ENCODE assay signal across 9 cellular contexts in genomic region chr19:23415561-23416191, GRCh38. TPM values are rescaled to one million over a fixed set of nuclear protein-coding genes. Genes with fewer than 3 reads are reported as not detected.
DNase-seq lines count a peak whose midpoint lies in the region; ATAC-seq, FAIRE-seq and TF ChIP-seq lines count a peak whose summit lies in the region.
"Had no signal": no experiment of that assay in that cellular context is flagged by ENCODE, and none has a peak within 500 bp of the region (broad histone marks: within the 10 kb centered on the region; RNA-seq: fewer than 3 reads in every experiment).

No MANE protein-coding gene starts in this region.

- H3K9ac ChIP-seq in kidney (ENCODE audit: low read length in 2 of 2), result no peak overlapping the region

- peak; percentile 53 for ATAC-seq in stimulated activated naive CD8-positive, alpha-beta T cell treated with anti-CD3 and anti-CD28 coated beads, Interleukin-15, amount 100 ng/mL, for 72 hours
- no peak for ATAC-seq in HG02840 (IDR thresholded peaks at IDR 0.05; ENCODE audit: low FRiP score, unreplicated experiment)

- H3K4me1 Mint-ChIP-seq in stimulated activated naive CD8-positive, alpha-beta T cell treated with anti-CD3 and anti-CD28 coated beads, Interleukin-15, amount 100 ng/mL, for 72 hours, result peaks cover 11% of the 10 kb centered on the region

- DNase-seq in COLO668 (lab: John Stamatoyannopoulos, UW; ENCODE audit: unreplicated experiment) (peak; percentile 16), M059J (ENCODE audit: low read depth) (peak; percentile 84), astrocyte of the hippocampus (ENCODE audit: low read depth, low spot score) (peak; percentile 76), kidney (no peak), GOT3 (lab: John Stamatoyannopoulos, UW) (no peak), SKM-1 treated with dmso at 0.1 percent for 144 hours (lab: John Stamatoyannopoulos, UW; ENCODE audit: unreplicated experiment) (no peak)
- DNase-seq in stimulated activated naive CD8-positive, alpha-beta T cell treated with anti-CD3 and anti-CD28 coated beads, Interleukin-15, amount 100 ng/mL, for 72 hours, result peak in 1 of 2 donors; percentile 7

- H3K27me3 Mint-ChIP-seq in stimulated activated naive CD8-positive, alpha-beta T cell treated with anti-CD3 and anti-CD28 coated beads, Interleukin-15, amount 100 ng/mL, for 72 hours, result peaks cover 33% of the 10 kb centered on the region

- H3K9me3 Mint-ChIP-seq in stimulated activated naive CD8-positive, alpha-beta T cell treated with anti-CD3 and anti-CD28 coated beads, Interleukin-15, amount 100 ng/mL, for 72 hours, result peaks cover 0 to 19% of the 10 kb centered on the region in 2 donors

- no peaks in the 10 kb centered on the region for H3K36me3 ChIP-seq in kidney (ENCODE audit: control insufficient read depth in 1 of 2, insufficient read depth in 2 of 2, low read length in 2 of 2)

- no peak overlapping the region for H3K27ac Mint-ChIP-seq in stimulated activated naive CD8-positive, alpha-beta T cell treated with anti-CD3 and anti-CD28 coated beads, Interleukin-15, amount 100 ng/mL, for 72 hours

- no peaks in the 10 kb centered on the region for H3K9me3 ChIP-seq in kidney (ENCODE audit: control insufficient read depth in 1 of 2, low read length in 2 of 2)

- intact Hi-C loops in kidney (cut with DNase I), result no loop called here

- H3K4me3 Mint-ChIP-seq in stimulated activated naive CD8-positive, alpha-beta T cell treated with anti-CD3 and anti-CD28 coated beads, Interleukin-15, amount 100 ng/mL, for 72 hours, result peak overlapping the region; percentile 74 to 86

- H3K4me3 ChIP-seq in kidney (ENCODE audit: low read length in 2 of 2), result peak overlapping the region; percentile 56 to 63

- no peak for FAIRE-seq in kidney (lab: Jason Lieb, UNC)

- H3K27ac ChIP-seq in kidney (ENCODE audit: low read depth in 2 of 2, low read length in 2 of 2), result no peak overlapping the region
- H3K27ac ChIP-seq: epithelial cell of prostate had no signal

- TF ChIP-seq CTCF in kidney (IDR thresholded peaks at IDR 0.05; ENCODE audit: borderline replicate concordance, extremely low read depth, insufficient read depth), result no peak

- no peaks in the 10 kb centered on the region for H3K4me1 ChIP-seq in kidney (ENCODE audit: control insufficient read depth in 1 of 2, insufficient read depth in 1 of 2, low read depth in 1 of 2, low read length in 2 of 2)

RNA-seq across cellular contexts. Expression of gene ZNF91, which starts 20.4 kb away (rescaled TPM):
- 28.6 and 29.3 TPM in 2 replicates for total RNA-seq in M059J (2014; rRNA removed; shearing (Covaris generic))
- 68.5 TPM for total RNA-seq in kidney
- 16.3 TPM for polyA plus RNA-seq in kidney (ENCODE audit: insufficient read depth, low read depth, low replicate concordance)

Comparison
In these comparisons a context has a peak if more than half of its experiments do, and no peak if none do; other contexts are left out.
1. DNase-seq: peak in COLO668 (single experiment), M059J (single experiment) and astrocyte of the hippocampus (single experiment); none in kidney (single experiment), GOT3 (single experiment) and SKM-1 treated with dmso at 0.1 percent for 144 hours (single experiment).